8 cellular contexts compared by ENCODE assay signal in genomic region chr5:95591490-95591901, GRCh38. TPM values are rescaled to one million over a fixed set of nuclear protein-coding genes. Genes with fewer than 3 reads are reported as not detected.
DNase-seq lines count a peak whose midpoint lies in the region; ATAC-seq and TF ChIP-seq lines count a peak whose summit lies in the region.

No MANE protein-coding gene starts in this region.

- WGBS in mesenchymal stem cell, result 36% methylated on average over 4 of the region's 5 CpGs
- WGBS in tibial nerve, 2 donors, result 76 to 77% methylated on average over 5 of the region's 5 CpGs
- 90 to 96% (median 93%) methylated on average over 5 of the region's 5 CpGs for WGBS in spleen, 5 donors

- H3K4me1 Mint-ChIP-seq in progenitor cell of endocrine pancreas (ENCODE audit: low read depth), result no peaks in the 10 kb centered on the region

- H3K4me3 ChIP-seq in mesenchymal stem cell (ENCODE audit: insufficient read depth in 1 of 2, low read depth in 1 of 2, low read length in 2 of 2) (no peak overlapping the region), tibial nerve (no peak overlapping the region), spleen (no peak overlapping the region)

- H3K4me3 Mint-ChIP-seq in progenitor cell of endocrine pancreas (ENCODE audit: low read depth), result no peak overlapping the region

- H3K27ac ChIP-seq in mesenchymal stem cell (ENCODE audit: low read length, poor library complexity, severe bottlenecking), result no peak overlapping the region
- peak overlapping the region in 2 of 4 donors; percentile 43 to 77 for H3K27ac ChIP-seq in tibial nerve
- no peak overlapping the region for H3K27ac ChIP-seq in spleen

- no peak overlapping the region for H2AFZ ChIP-seq in mesenchymal stem cell (ENCODE audit: low read depth, low read length)

- no peak for TF ChIP-seq EP300 in tibial nerve (IDR thresholded peaks at IDR 0.05)

- H2AK5ac ChIP-seq in mesenchymal stem cell (ENCODE audit: low read length, severe bottlenecking), result no peak overlapping the region

- no peaks in the 10 kb centered on the region for H3K27me3 Mint-ChIP-seq in progenitor cell of endocrine pancreas

- peaks cover 6% of the 10 kb centered on the region for H3K36me3 Mint-ChIP-seq in progenitor cell of endocrine pancreas (ENCODE audit: insufficient read depth)

- peak; percentile 86 for ATAC-seq in GM18511 (IDR thresholded peaks at IDR 0.05; ENCODE audit: unreplicated experiment)
- ATAC-seq in HG02571 (IDR thresholded peaks at IDR 0.05; ENCODE audit: unreplicated experiment), result peak; percentile 95

- no peak overlapping the region for H2BK5ac ChIP-seq in mesenchymal stem cell (ENCODE audit: low read depth, low read length, poor library complexity, severe bottlenecking)

- DNase-seq in RKO (ENCODE audit: low spot score) (peak; percentile 85), mesenchymal stem cell (peak; percentile 88), OCI-M1 (lab: John Stamatoyannopoulos, UW) (no peak), tibial nerve (ENCODE audit: low spot score in 2 of 2) (no peak), progenitor cell of endocrine pancreas (ENCODE audit: low spot score, unreplicated experiment) (no peak), spleen (no peak)

- H3K18ac ChIP-seq in mesenchymal stem cell (ENCODE audit: low read depth in 1 of 2, low read length in 2 of 2), result no peak overlapping the region

- no peak overlapping the region for H4K8ac ChIP-seq in mesenchymal stem cell (ENCODE audit: low read length)

- TF ChIP-seq POLR2A in tibial nerve (IDR thresholded peaks at IDR 0.05) (no peak), spleen (IDR thresholded peaks at IDR 0.05) (no peak)

- H3K9me3 ChIP-seq in mesenchymal stem cell (ENCODE audit: control insufficient read depth, low read length) (no peaks in the 10 kb centered on the region), tibial nerve (no peaks in the 10 kb centered on the region), spleen (no peaks in the 10 kb centered on the region)

- H3K27ac Mint-ChIP-seq in progenitor cell of endocrine pancreas, result no peak overlapping the region

- intact Hi-C loops in spleen (cut with DNase I; ENCODE audit: low total_unique reads), result no loop called here

- H3K27me3 ChIP-seq in mesenchymal stem cell (ENCODE audit: control insufficient read depth in 1 of 2, insufficient read depth in 1 of 2, low read length in 2 of 2) (no peaks in the 10 kb centered on the region), tibial nerve (no peaks in the 10 kb centered on the region), spleen (replicated peaks in 1 of 7) (no peaks in the 10 kb centered on the region)

- H3K23ac ChIP-seq in mesenchymal stem cell (ENCODE audit: low read length in 2 of 2), result no peak overlapping the region

- no peak overlapping the region for H2BK15ac ChIP-seq in mesenchymal stem cell (ENCODE audit: low read depth, poor library complexity, severe bottlenecking)

- H3K4me2 ChIP-seq in mesenchymal stem cell (ENCODE audit: low read length, poor library complexity, severe bottlenecking), result no peak overlapping the region

- H3K9me3 Mint-ChIP-seq in progenitor cell of endocrine pancreas (ENCODE audit: low read depth), result no peaks in the 10 kb centered on the region

- no peaks in the 10 kb centered on the region for H3K79me1 ChIP-seq in mesenchymal stem cell (replicated peaks; ENCODE audit: low read length, poor library complexity, severe bottlenecking)

- no peak overlapping the region for H2BK12ac ChIP-seq in mesenchymal stem cell (ENCODE audit: low read length in 2 of 2)

- H2BK120ac ChIP-seq in mesenchymal stem cell (ENCODE audit: low read depth, low read length), result no peak overlapping the region

- TF ChIP-seq CTCF in tibial nerve (IDR thresholded peaks at IDR 0.05) (no peak), progenitor cell of endocrine pancreas (IDR thresholded peaks at IDR 0.05; ENCODE audit: unreplicated experiment) (no peak), spleen (IDR thresholded peaks at IDR 0.05 in 8 of 11, conservative IDR thresholded peaks at IDR 0.05 in 3 of 11) (no peak)

- H3K4me1 ChIP-seq in mesenchymal stem cell (ENCODE audit: control insufficient read depth, insufficient read depth, low read depth, low read length) (no peaks in the 10 kb centered on the region), tibial nerve (peaks cover 0 to 9% (median 0%) of the 10 kb centered on the region in 4 donors), spleen (peaks cover 0 to 8% (median 0%) of the 10 kb centered on the region in 6 donors)

- H4K91ac ChIP-seq in mesenchymal stem cell (ENCODE audit: low read length), result no peak overlapping the region

- peaks cover 0 to 3% of the 10 kb centered on the region in 2 experiments for H3K36me3 ChIP-seq in mesenchymal stem cell (ENCODE audit: control insufficient read depth in 1 of 2, insufficient read depth in 2 of 2, low read depth in 1 of 2, low read length in 2 of 2)
- no peaks in the 10 kb centered on the region for H3K36me3 ChIP-seq in tibial nerve
- H3K36me3 ChIP-seq in spleen, result peaks cover 0 to 13% (median 0%) of the 10 kb centered on the region in 6 donors

- H3K4ac ChIP-seq in mesenchymal stem cell (ENCODE audit: low read depth in 1 of 2, low read length in 2 of 2), result no peak overlapping the region

- H3K9ac ChIP-seq in mesenchymal stem cell (ENCODE audit: low read length), result peak overlapping the region; percentile 76

- H3K14ac ChIP-seq in mesenchymal stem cell (ENCODE audit: low read length in 2 of 2), result no peak overlapping the region

RNA-seq across cellular contexts. Expression of gene GPR150, which starts 28.4 kb away (rescaled TPM):
- polyA plus RNA-seq in mesenchymal stem cell (2013, experiment 1 of 2), result 0.36 TPM
- polyA plus RNA-seq in mesenchymal stem cell (2013, experiment 2 of 2), result 0.48 TPM
- total RNA-seq in tibial nerve (1 to 10 TPM in 3 of 4 donors, under 1 TPM in 1; 0.44 to 3.1 (median 2.7) TPM), progenitor cell of endocrine pancreas (not detected in 2 replicates), spleen (under 1 TPM in 5 of 7 donors, not detected in 2; 0.23 to 0.83 (median 0.38) TPM)
- polyA plus RNA-seq in spleen, result 1 to 10 TPM in 1 of 3 donors, under 1 TPM in 2; 0.70 to 1.1 (median 0.83) TPM

RNA-seq across cellular contexts. Expression of gene ARSK, which starts 36.6 kb away (rescaled TPM):
- 18.2 TPM for polyA plus RNA-seq in mesenchymal stem cell (2013, experiment 1 of 2)
- polyA plus RNA-seq in mesenchymal stem cell (2013, experiment 2 of 2), result 18.2 TPM
- 10 to 100 TPM; 11.0 to 19.9 (median 13.7) TPM for total RNA-seq in tibial nerve
- total RNA-seq in progenitor cell of endocrine pancreas, result 11.2 and 11.5 TPM in 2 replicates
- 1 to 10 TPM; 1.9 to 7.9 (median 3.5) TPM for total RNA-seq in spleen
- 1 to 10 TPM; 1.6 to 3.2 (median 2.2) TPM for polyA plus RNA-seq in spleen

RNA-seq across cellular contexts. Expression of gene SKIC3, which starts 36.7 kb away (rescaled TPM):
- 65.6 TPM for polyA plus RNA-seq in mesenchymal stem cell (2013, experiment 1 of 2)
- polyA plus RNA-seq in mesenchymal stem cell (2013, experiment 2 of 2), result 61.1 TPM
- total RNA-seq in tibial nerve (10 to 100 TPM; 52.8 to 83.3 (median 75.0) TPM), progenitor cell of endocrine pancreas (84.2 and 86.1 TPM in 2 replicates), spleen (10 to 100 TPM; 52.8 to 92.0 (median 79.4) TPM)
- polyA plus RNA-seq in spleen, result 10 to 100 TPM; 18.6 to 18.9 (median 18.6) TPM

RNA-seq across cellular contexts. Expression of gene RFESD, which starts 55.1 kb away (rescaled TPM):
- polyA plus RNA-seq in mesenchymal stem cell (2013, experiment 1 of 2), result 1.3 TPM
- polyA plus RNA-seq in mesenchymal stem cell (2013, experiment 2 of 2), result 1.6 TPM
- total RNA-seq in tibial nerve (1 to 10 TPM in 3 of 4 donors, under 1 TPM in 1; 0.98 to 2.1 (median 1.3) TPM), progenitor cell of endocrine pancreas (2.9 and 4.2 TPM in 2 replicates), spleen (1 to 10 TPM; 2.2 to 6.5 (median 3.6) TPM)
- polyA plus RNA-seq in spleen, result 1 to 10 TPM; 1.3 to 3.2 (median 2.5) TPM

Comparison
In these comparisons a context has a peak if more than half of its experiments do, and no peak if none do; other contexts are left out.
1. DNase-seq: peak in RKO (single experiment) and mesenchymal stem cell (single experiment); none in OCI-M1 (single experiment), tibial nerve (0 of 2), progenitor cell of endocrine pancreas (single experiment) and spleen (single experiment).